18 cellular contexts compared by ENCODE assay signal in the genomic region with DNA sequence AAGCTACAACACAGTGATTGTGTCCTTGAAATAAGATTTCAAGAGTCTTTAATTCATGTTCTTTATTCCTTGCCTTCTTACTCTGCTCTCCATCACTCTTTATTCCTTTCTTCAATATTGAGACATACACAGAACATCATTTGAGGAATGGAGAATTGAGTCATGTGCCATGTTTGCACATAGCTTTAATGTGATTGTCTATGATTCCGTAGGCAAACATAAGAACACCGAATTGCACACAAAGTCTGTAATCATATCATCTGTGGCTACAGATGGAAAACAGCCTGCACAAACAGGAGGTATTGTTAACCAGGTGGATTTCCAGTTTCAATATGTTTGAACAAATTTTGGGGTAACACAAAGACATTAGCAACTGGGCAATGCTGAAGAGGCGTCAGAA.
A peak's percentile ranks its signal among the peaks of the same experiment; 100 is the strongest.
DNase-seq lines count a peak whose midpoint lies in the region; ATAC-seq, FAIRE-seq and TF ChIP-seq lines count a peak whose summit lies in the region.
"Had no signal": no experiment of that assay in that cellular context is flagged by ENCODE, and none has a peak within 500 bp of the region (broad histone marks: within the 10 kb centered on the region; RNA-seq: fewer than 3 reads in every experiment).

No MANE protein-coding gene starts in this region.

- H3K9me3 ChIP-seq in A549 = no peaks in the 10 kb centered on the region
- H3K9me3 ChIP-seq: ascending aorta, SJSA1, suprapubic skin had no signal

- H3K4me3 Mint-ChIP-seq in effector memory CD8-positive, alpha-beta T cell = no peak overlapping the region
- H3K4me3 Mint-ChIP-seq: activated CD4-positive, alpha-beta T cell treated with anti-CD3 and anti-CD28 coated beads, Interleukin-2, amount 10 ng/mL, durations not matched to agents 7 days and 5 days had no signal

- peaks cover 11 to 13% of the 10 kb centered on the region in 2 donors for H3K4me1 Mint-ChIP-seq in effector memory CD8-positive, alpha-beta T cell (ENCODE audit: low read depth in 2 of 2)

- DNase-seq in A549 (ENCODE audit: low read depth in 1 of 2, low spot score in 1 of 2) (no peak), DMS53 (lab: John Stamatoyannopoulos, UW) (peak; percentile 94), NCI-H2171 (lab: John Stamatoyannopoulos, UW) (peak; percentile 31), occipital lobe (lab: John Stamatoyannopoulos, UW) (no peak), RPMI8226 (no peak)
- DNase-seq in effector memory CD8-positive, alpha-beta T cell = no peak
- DNase-seq: activated CD4-positive, alpha-beta T cell treated with anti-CD3 and anti-CD28 coated beads, Interleukin-2, amount 10 ng/mL, durations not matched to agents 7 days and 5 days; activated naive CD4-positive, alpha-beta T cell treated with Interleukin-2 at 50 U/mL for 16 hours; GOT3; islet precursor cell; naive thymus-derived CD8-positive, alpha-beta T cell; posterior cingulate gyrus; T1000 had no signal

- ATAC-seq in A549 = no peak
- ATAC-seq in GM21737 (IDR thresholded peaks at IDR 0.05; ENCODE audit: unreplicated experiment) = no peak
- ATAC-seq in effector memory CD8-positive, alpha-beta T cell (replicated peaks) = no peak
- ATAC-seq: naive thymus-derived CD8-positive, alpha-beta T cell had no signal

- H3K4me1 ChIP-seq in A549 = peaks cover 8% of the 10 kb centered on the region; the same call in 1 of the 3 replicates

- H3K4me2 ChIP-seq in A549 = no peak overlapping the region

- H3K9me3 Mint-ChIP-seq in effector memory CD8-positive, alpha-beta T cell = no peaks in the 10 kb centered on the region
- H3K9me3 Mint-ChIP-seq: activated CD4-positive, alpha-beta T cell treated with anti-CD3 and anti-CD28 coated beads, Interleukin-2, amount 10 ng/mL, durations not matched to agents 7 days and 5 days; naive thymus-derived CD8-positive, alpha-beta T cell had no signal

- CTCF ChIA-PET in A549 (lab: Yijun Ruan, JAX) = no interaction called here

- no peaks in the 10 kb centered on the region for H3K36me3 Mint-ChIP-seq in effector memory CD8-positive, alpha-beta T cell (ENCODE audit: insufficient read depth)
- H3K36me3 Mint-ChIP-seq: naive thymus-derived CD8-positive, alpha-beta T cell had no signal

- H3K27ac Mint-ChIP-seq in effector memory CD8-positive, alpha-beta T cell = no peak overlapping the region

- TF ChIP-seq RAD21 in A549 (conservative IDR thresholded peaks at IDR 0.05 in 1 of 2, IDR thresholded peaks at IDR 0.05 in 1 of 2) = no peak

- no peak for TF ChIP-seq EP300 in A549 (IDR thresholded peaks at IDR 0.05)

- no peak for FAIRE-seq in A549 (lab: Jason Lieb, UNC)

- POLR2A ChIA-PET in A549 (lab: Yijun Ruan, JAX) = no interaction called here

- H3K4me3 ChIP-seq in A549 = no peak overlapping the region
- H3K4me3 ChIP-seq: ascending aorta, SJSA1, suprapubic skin had no signal

- no peak for TF ChIP-seq POLR2A in A549 (IDR thresholded peaks at IDR 0.05; ENCODE audit: low read length)

- H3K27me3 Mint-ChIP-seq in effector memory CD8-positive, alpha-beta T cell = peaks cover 7 to 14% of the 10 kb centered on the region in 2 donors
- H3K27me3 Mint-ChIP-seq: activated CD4-positive, alpha-beta T cell treated with anti-CD3 and anti-CD28 coated beads, Interleukin-2, amount 10 ng/mL, durations not matched to agents 7 days and 5 days had no signal

- WGBS in A549 (ENCODE audit: missing lambda C conversion rate) = 54% methylated on average over 3 of the region's 3 CpGs

- H3K27ac ChIP-seq in A549 (peak overlapping the region in 1 of 2 experiments; percentile 16; a peak in 1 of 6 replicates), VCaP (peak overlapping the region; percentile 61)
- H3K27ac ChIP-seq: SJSA1, suprapubic skin had no signal

- TF ChIP-seq CTCF in A549 (IDR thresholded peaks at IDR 0.05) (no peak), VCaP (conservative IDR thresholded peaks at IDR 0.05) (no peak)

TF ChIP-seq in A549, 52 proteins besides CTCF, POLR2A, EP300 and RAD21:
- TF ChIP-seq FOSL2 (IDR thresholded peaks at IDR 0.05) = no peak
- TF ChIP-seq FOSL2 (CRISPR knock-in tag; IDR thresholded peaks at IDR 0.05) = peak; percentile 28; the same call in 1 of the 2 replicates
- no peak for TF ChIP-seq REST (IDR thresholded peaks at IDR 0.05)
- TF ChIP-seq FOSB (CRISPR knock-in tag; IDR thresholded peaks at IDR 0.05) = no peak
- no peak for TF ChIP-seq NFE2L2 (conservative IDR thresholded peaks at IDR 0.05; ENCODE audit: low read length)
- no peak for TF ChIP-seq HOXB13 (CRISPR knock-in tag; IDR thresholded peaks at IDR 0.05; ENCODE audit: low read depth)
- 0 out of 4 replicates have a peak, but pooled peaks of 1 of the 2 experiments have one; percentile 3 for TF ChIP-seq CEBPB (IDR thresholded peaks at IDR 0.05)

Comparison
In these comparisons a context has a peak if more than half of its experiments do, and no peak if none do; other contexts are left out.
1. DNase-seq: peak in DMS53 (single experiment) and NCI-H2171 (single experiment); none in A549 (0 of 2), occipital lobe (single experiment), RPMI8226 (single experiment) and effector memory CD8-positive, alpha-beta T cell (0 of 3).